ENCODE assay signal across 19 cellular contexts in genomic region chr11:28463826-28464225, GRCh38.
DNase-seq lines count a peak whose midpoint lies in the region; ATAC-seq and TF ChIP-seq lines count a peak whose summit lies in the region.
"Had no signal": no experiment of that assay in that cellular context is flagged by ENCODE, and none has a peak within 500 bp of the region (broad histone marks: within the 10 kb centered on the region; RNA-seq: fewer than 3 reads in every experiment).

No MANE protein-coding gene starts in this region.

- H3K4me3 Mint-ChIP-seq in mesothelial cell of epicardium = no peak overlapping the region
- H3K4me3 Mint-ChIP-seq: CD4-positive, CD25-positive, alpha-beta regulatory T cell; HFFc6 had no signal

- peaks cover 4% of the 10 kb centered on the region for H3K4me1 Mint-ChIP-seq in mesothelial cell of epicardium
- H3K4me1 Mint-ChIP-seq: CD4-positive, CD25-positive, alpha-beta regulatory T cell had no signal

- ATAC-seq in HG02885 (IDR thresholded peaks at IDR 0.05; ENCODE audit: poor library complexity, unreplicated experiment) = peak; percentile 6
- no peak for ATAC-seq in HG03442 (IDR thresholded peaks at IDR 0.05; ENCODE audit: unreplicated experiment)
- ATAC-seq in GM21737 (IDR thresholded peaks at IDR 0.05; ENCODE audit: unreplicated experiment) = no peak

- TF ChIP-seq CTCF in AG04450 (IDR thresholded peaks at IDR 0.05; ENCODE audit: low read depth, low read length) (peak; percentile 24; the same call in 1 of the 2 replicates), astrocyte of the cerebellum (IDR thresholded peaks at IDR 0.05; ENCODE audit: low read depth, low read length, missing control alignments) (no peak), mesothelial cell of epicardium (IDR thresholded peaks at IDR 0.05; ENCODE audit: unreplicated experiment) (no peak)

- DNase-seq in AG04450 (ENCODE audit: low read depth, low spot score) (peak; percentile 88), astrocyte of the cerebellum (ENCODE audit: low read depth) (peak; percentile 13), fibroblast of peridontal ligament (ENCODE audit: extremely low read depth) (peak; percentile 98), medulla oblongata (ENCODE audit: extremely low spot score) (no peak), mesothelial cell of epicardium (ENCODE audit: low spot score in 2 of 2, unreplicated experiment in 2 of 2) (no peak)
- DNase-seq: AML-193; CD4-positive, CD25-positive, alpha-beta regulatory T cell; DMS53; GOT3; HFFc6; NCI-H1436 treated with DMSO at 0.1 percent for 48 hours; NCI-H2081 treated with DMSO at 0.1 percent for 48 hours; NCI-H2227 treated with DMSO at 0.1 percent for 48 hours; NCI-H526 treated with DMSO at 0.1 percent for 48 hours; SJCRH30 had no signal

- in situ Hi-C loops in astrocyte of the cerebellum (cut with HindIII; ENCODE audit: low sequenced_read_pairs) = no loop called here

- H3K9me3 ChIP-seq in AG04450 (ENCODE audit: control insufficient read depth, insufficient read depth, low read length) = no peaks in the 10 kb centered on the region
- H3K9me3 ChIP-seq: SJCRH30 had no signal

- peaks cover 4% of the 10 kb centered on the region for H3K9me3 Mint-ChIP-seq in mesothelial cell of epicardium
- H3K9me3 Mint-ChIP-seq: HFFc6 had no signal

- H3K36me3 Mint-ChIP-seq in mesothelial cell of epicardium = no peaks in the 10 kb centered on the region
- H3K36me3 Mint-ChIP-seq: CD4-positive, CD25-positive, alpha-beta regulatory T cell had no signal

- H3K27me3 Mint-ChIP-seq in mesothelial cell of epicardium (ENCODE audit: low read depth) = no peaks in the 10 kb centered on the region
- H3K27me3 Mint-ChIP-seq: CD4-positive, CD25-positive, alpha-beta regulatory T cell had no signal

- H3K27ac Mint-ChIP-seq in mesothelial cell of epicardium = no peak overlapping the region
- H3K27ac Mint-ChIP-seq: CD4-positive, CD25-positive, alpha-beta regulatory T cell had no signal

- H3K27ac ChIP-seq in AG04450 (ENCODE audit: low read depth, low read length) = peak overlapping the region; percentile 83
- H3K27ac ChIP-seq: RWPE1, SJCRH30 had no signal

- H3K27me3 ChIP-seq in AG04450 (ENCODE audit: control insufficient read depth, insufficient read depth, low read length) = no peaks in the 10 kb centered on the region
- H3K27me3 ChIP-seq: SJCRH30 had no signal

- no peak overlapping the region for H3K4me3 ChIP-seq in AG04450 (ENCODE audit: low read depth, low read length)
- H3K4me3 ChIP-seq in astrocyte of the cerebellum (ENCODE audit: low read depth, low read length) = no peak overlapping the region
- H3K4me3 ChIP-seq: SJCRH30 had no signal

- CTCF ChIA-PET in AG04450 (lab: Charles Lee) = interaction anchor here (0.6 to 1.7 kb wide), 4 partner anchors 358 to 866 kb away, joined by 3 to 7 read pairs (median 4); no protein-coding TSS in a partner anchor

- POLR2A ChIA-PET in AG04450 (lab: Yijun Ruan, JAX) = interaction anchor here (1.0 to 1.3 kb wide), 2 partner anchors 64 to 356 kb away, joined by 4 to 6 read pairs; partner anchors contain the start of gene KIF18A

Comparison
In these comparisons a context has a peak if more than half of its experiments do, and no peak if none do; other contexts are left out.
1. DNase-seq: peak in AG04450 (single experiment), astrocyte of the cerebellum (single experiment) and fibroblast of peridontal ligament (single experiment); none in medulla oblongata (single experiment) and mesothelial cell of epicardium (0 of 2).